1 cellular context compared by ENCODE assay signal in the genomic region with DNA sequence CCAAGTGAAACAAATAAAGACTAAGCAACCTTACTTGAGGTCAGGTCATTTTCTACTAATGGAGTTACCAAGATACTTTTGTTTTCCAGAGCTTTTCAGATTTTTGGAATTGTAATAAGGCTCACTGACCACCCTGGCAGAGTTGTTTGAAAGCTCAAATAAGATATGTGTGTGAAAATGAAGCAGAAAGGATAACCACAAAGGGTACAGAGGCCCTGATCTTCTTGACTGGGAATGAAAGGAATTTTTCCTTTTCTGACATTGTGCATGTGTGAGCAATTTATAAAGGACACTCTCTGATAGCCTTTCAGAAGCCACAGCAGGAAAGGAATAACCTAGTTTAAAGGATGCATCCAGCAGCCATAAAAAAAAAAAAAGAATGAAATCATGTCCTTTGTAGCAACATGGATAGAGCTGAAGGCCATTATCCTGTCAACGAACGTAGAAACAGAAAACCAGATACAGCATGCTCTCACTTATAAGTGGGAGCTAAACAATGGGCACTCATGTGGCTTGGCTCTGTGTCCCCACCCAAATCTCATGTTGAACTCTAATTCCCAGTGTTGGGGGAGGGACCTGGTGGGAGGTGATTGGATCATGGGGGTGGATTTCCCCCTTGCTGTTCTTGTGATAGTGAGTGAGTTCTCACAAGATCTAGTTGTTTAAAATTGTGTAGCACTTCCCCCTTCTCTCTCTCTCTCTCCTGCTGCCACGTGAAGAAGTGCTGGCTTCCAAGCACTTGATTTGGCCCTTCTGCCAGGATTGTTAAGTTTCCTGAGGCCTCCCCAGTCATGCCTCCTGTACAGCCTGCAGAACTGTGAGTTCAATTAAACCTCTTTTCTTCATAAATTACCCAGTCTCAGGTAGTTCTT.
TF ChIP-seq lines count a peak whose summit lies in the region.

No MANE protein-coding gene starts in this region.

TF ChIP-seq in K562, 482 proteins besides CTCF, POLR2A, EP300 and RAD21:
- TF ChIP-seq RFX7 (CRISPR knock-in tag; IDR thresholded peaks at IDR 0.05) (no peak), TRIM24 (IDR thresholded peaks at IDR 0.05) (no peak), ZNF75A (CRISPR knock-in tag; IDR thresholded peaks at IDR 0.05) (no peak), SMARCA4 (IDR thresholded peaks at IDR 0.05) (no peak), ZNF766 (CRISPR knock-in tag; conservative IDR thresholded peaks at IDR 0.05) (0 out of 2 replicates have a peak, but pooled peaks have one; percentile 42), ZNF695 (CRISPR knock-in tag; IDR thresholded peaks at IDR 0.05) (no peak), POLR2G (IDR thresholded peaks at IDR 0.05; ENCODE audit: low read depth, low read length) (no peak)
- TF ChIP-seq, protein P1, sequence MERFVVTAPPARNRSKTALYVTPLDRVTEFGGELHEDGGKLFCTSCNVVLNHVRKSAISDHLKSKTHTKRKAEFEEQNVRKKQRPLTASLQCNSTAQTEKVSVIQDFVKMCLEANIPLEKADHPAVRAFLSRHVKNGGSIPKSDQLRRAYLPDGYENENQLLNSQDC (CRISPR knock-in tag; IDR thresholded peaks at IDR 0.05) = no peak
